26 cellular contexts compared by ENCODE assay signal in the genomic region with DNA sequence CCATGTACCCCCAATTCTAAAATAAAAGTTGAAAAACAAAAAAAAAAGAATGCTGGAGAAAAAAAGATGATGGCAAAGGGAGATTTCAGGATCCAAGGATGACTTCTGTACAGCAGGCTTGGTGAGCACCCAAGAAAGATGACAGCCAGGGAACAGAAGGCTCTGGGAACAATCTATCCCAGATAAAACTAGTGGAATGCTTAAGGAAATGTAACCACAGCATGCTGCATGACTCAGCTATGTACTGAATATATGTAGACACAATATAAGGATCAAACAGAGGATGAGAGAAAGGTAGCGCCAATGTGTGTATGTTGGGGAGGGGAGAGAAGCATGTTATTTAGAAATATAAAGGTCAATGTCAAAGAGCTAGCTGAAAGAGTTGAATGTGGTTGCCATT.
"Had no signal": no experiment of that assay in that cellular context is flagged by ENCODE, and none has a peak within 500 bp of the region (broad histone marks: within the 10 kb centered on the region; RNA-seq: fewer than 3 reads in every experiment).

No MANE protein-coding gene starts in this region.

- ATAC-seq: activated CD4-positive, alpha-beta T cell treated with anti-CD3 and anti-CD28 coated beads for 36 hours; activated T-cell treated with anti-CD3 and anti-CD28 coated beads, Interleukin-2, amount 50 U/mL, for 72 hours; naive thymus-derived CD8-positive, alpha-beta T cell; psoas muscle; stimulated activated naive B cell treated with anti-CD40 and anti-IgM and Interleukin-4, amounts not matched to agents 10 μg/mL and 1 μg/mL and 100 μg/mL, for 72 hours; upper lobe of right lung had no signal

- H3K27ac ChIP-seq: adrenal gland, ascending aorta, colonic mucosa, epithelial cell of prostate, esophagus squamous epithelium, parathyroid adenoma, psoas muscle, right atrium auricular region, stomach, suprapubic skin, tibial artery, upper lobe of right lung had no signal

- H3K27me3 ChIP-seq: adrenal gland, ascending aorta, colonic mucosa, esophagus squamous epithelium, right atrium auricular region, stomach, suprapubic skin, tibial artery, upper lobe of right lung had no signal

- DNase-seq: activated CD4-positive, alpha-beta T cell treated with anti-CD3 and anti-CD28 coated beads for 36 hours; activated CD4-positive, alpha-beta T cell treated with anti-CD3 and anti-CD28 coated beads, Interleukin-2, amount 50 U/mL, for 4 hours; activated CD4-positive, CD25-positive, alpha-beta regulatory T cell; activated naive CD4-positive, alpha-beta T cell treated with Interleukin-2 at 50 U/mL for 16 hours; activated naive CD8-positive, alpha-beta T cell treated with anti-CD3 and anti-CD28 coated beads for 36 hours; activated T-cell treated with anti-CD3 and anti-CD28 coated beads for 4 hours; activated T-cell treated with anti-CD3 and anti-CD28 coated beads, Interleukin-2, amount 50 U/mL, for 72 hours; adrenal gland; colonic mucosa; effector CD8-positive, alpha-beta T cell; esophagus squamous epithelium; naive thymus-derived CD8-positive, alpha-beta T cell; nucleus accumbens; psoas muscle; stimulated activated CD4-positive, alpha-beta T cell treated with anti-CD3 and anti-CD28 coated beads, Interleukin-2, amount 100 ng/mL, for 24 hours; stimulated activated naive B cell treated with anti-CD40 and anti-IgM and Interleukin-4, amounts not matched to agents 10 μg/mL and 1 μg/mL and 100 μg/mL, for 72 hours; stomach; T-helper 1 cell; tibial artery; upper lobe of right lung had no signal

- H3K9me3 ChIP-seq: adrenal gland, ascending aorta, colonic mucosa, esophagus squamous epithelium, psoas muscle, right atrium auricular region, tibial artery, upper lobe of right lung had no signal

- H3K4me1 ChIP-seq: adrenal gland, ascending aorta, colonic mucosa, esophagus squamous epithelium, parathyroid adenoma, psoas muscle, right atrium auricular region, stomach, suprapubic skin, tibial artery, upper lobe of right lung had no signal

- H3K36me3 ChIP-seq: adrenal gland, ascending aorta, colonic mucosa, esophagus squamous epithelium, right atrium auricular region, stomach, suprapubic skin, tibial artery, upper lobe of right lung had no signal

- H3K4me3 ChIP-seq: adrenal gland, ascending aorta, colonic mucosa, esophagus squamous epithelium, psoas muscle, right atrium auricular region, smooth muscle cell, stomach, suprapubic skin, tibial artery, upper lobe of right lung had no signal
